ENCODE assay signal across 8 cellular contexts in genomic region chr19:10458733-10459132, GRCh38. TPM values are rescaled to one million over a fixed set of nuclear protein-coding genes. Genes with fewer than 3 reads are reported as not detected.
DNase-seq lines count a peak whose midpoint lies in the region; ATAC-seq, FAIRE-seq and TF ChIP-seq lines count a peak whose summit lies in the region.
"Not testable (repeated sequence)": the region's sequence is repeated elsewhere in the genome, so short reads cannot be mapped to it uniquely, and the experiment has no call there.
"Had no signal": no experiment of that assay in that cellular context is flagged by ENCODE, and none has a peak within 500 bp of the region (broad histone marks: within the 10 kb centered on the region; RNA-seq: fewer than 3 reads in every experiment).

No MANE protein-coding gene starts in this region.

- peak overlapping the region; percentile 41 for H3K27ac Mint-ChIP-seq in astrocyte (ENCODE audit: unreplicated experiment)

- H3K23me2 ChIP-seq in H1 (ENCODE audit: low read depth, low read length): not testable (repeated sequence)

- H2AFZ ChIP-seq in astrocyte (ENCODE audit: low read depth, low read length); H1 (ENCODE audit: low read length); osteoblast (ENCODE audit: low read length): not testable (repeated sequence)

- H3K23ac ChIP-seq in H1 (ENCODE audit: insufficient read length): not testable (repeated sequence)

- not testable (repeated sequence) for H2AK5ac ChIP-seq in H1 (ENCODE audit: low read depth, low read length)

- H2BK5ac ChIP-seq in H1 (ENCODE audit: low read depth, low read length): not testable (repeated sequence)

- H2BK20ac ChIP-seq in H1 (ENCODE audit: low read length): not testable (repeated sequence)

- H4K8ac ChIP-seq in H1 (ENCODE audit: extremely low read depth, insufficient read depth, low read length): peak overlapping the region; percentile 19; the same call in 1 of the 2 replicates

- H3K4me3 Mint-ChIP-seq in astrocyte (ENCODE audit: unreplicated experiment): not testable (repeated sequence)

- not testable (repeated sequence) for TF ChIP-seq POLR2A in H1 (IDR thresholded peaks at IDR 0.05; ENCODE audit: control extremely low read depth in 1 of 2, low read depth in 2 of 2, low read length in 2 of 2)

- not testable (repeated sequence) for H4K5ac ChIP-seq in H1 (ENCODE audit: insufficient read length, low read depth, low read length)

- TF ChIP-seq CTCF in D721Med (IDR thresholded peaks at IDR 0.05; ENCODE audit: insufficient read depth, missing control alignments); HEK293 (tag by site-specific recombination; IDR thresholded peaks at IDR 0.05); astrocyte (IDR thresholded peaks at IDR 0.05; ENCODE audit: insufficient read depth, low read depth, low read length); H1 (IDR thresholded peaks at IDR 0.05; ENCODE audit: control extremely low read depth in 1 of 3, insufficient read depth in 1 of 3, low read depth in 1 of 3, low read length in 3 of 3); osteoblast (IDR thresholded peaks at IDR 0.05; ENCODE audit: extremely low read depth, low read depth, low read length): not testable (repeated sequence)

- H3K18ac ChIP-seq in H1 (ENCODE audit: extremely low read depth, low read length): not testable (repeated sequence)

- H3K27me3 ChIP-seq in astrocyte (ENCODE audit: insufficient read depth, low read length); H1 (replicated peaks in 1 of 4; ENCODE audit: control insufficient read depth in 3 of 4, extremely low read depth in 1 of 4, insufficient read depth in 3 of 4, low read length in 3 of 4); osteoblast (ENCODE audit: insufficient read depth, low read length): not testable (repeated sequence)

- H4K20me1 ChIP-seq in astrocyte (ENCODE audit: insufficient read depth, low read length); H1 (replicated peaks in 1 of 2; ENCODE audit: control insufficient read depth in 1 of 2, insufficient read depth in 2 of 2, low read length in 2 of 2); osteoblast (ENCODE audit: insufficient read depth, low read length): not testable (repeated sequence)

- not testable (repeated sequence) for H3K79me1 ChIP-seq in H1 (ENCODE audit: low read depth, low read length)

- not testable (repeated sequence) for H2BK15ac ChIP-seq in H1 (ENCODE audit: low read length)

- DNase-seq in D721Med (ENCODE audit: insufficient read length, low spot score) (peak; percentile 10), Right ventricle myocardium inferior (ENCODE audit: missing footprints) (peak; percentile 2), osteoblast (ENCODE audit: insufficient read length, low spot score, missing footprints) (peak; percentile 77)
- DNase-seq in astrocyte (ENCODE audit: low read depth); H1 (ENCODE audit: low read depth in 1 of 2, low spot score in 2 of 2): not testable (repeated sequence)

- not testable (repeated sequence) for H3K14ac ChIP-seq in H1 (ENCODE audit: insufficient read length)

- H3K36me3 ChIP-seq in HEK293 (ENCODE audit: control insufficient read depth in 2 of 2, insufficient read depth in 1 of 2, low read length in 2 of 2); astrocyte (ENCODE audit: insufficient read depth, low read length); H1 (ENCODE audit: control insufficient read depth in 2 of 4, insufficient read depth in 4 of 4, low read length in 3 of 4); osteoblast (ENCODE audit: insufficient read depth, low read length): not testable (repeated sequence)

- H3K4me3 ChIP-seq in HEK293 (ENCODE audit: low read depth, low read length); astrocyte (ENCODE audit: insufficient read depth, low read depth, low read length); H1 (ENCODE audit: extremely low read depth in 1 of 4, insufficient read depth in 2 of 4, low read depth in 3 of 4, low read length in 4 of 4); osteoblast (ENCODE audit: insufficient read depth, low read length): not testable (repeated sequence)

- not testable (repeated sequence) for TF ChIP-seq EP300 in H1 (IDR thresholded peaks at IDR 0.05; ENCODE audit: borderline replicate concordance in 1 of 2, low read depth in 2 of 2, low read length in 2 of 2)

- CTCF ChIA-PET in HEK293 (lab: Yijun Ruan, JAX): interaction anchor here (0.7 to 1.3 kb wide), 5 partner anchors 20 to 530 kb away, joined by 3 to 5 read pairs (median 3); no protein-coding TSS in a partner anchor
- CTCF ChIA-PET in H1 (lab: Charles Lee; ENCODE audit: partially characterized antibody): interaction anchor here (0.6 to 2.1 kb wide), 8 partner anchors 20 to 241 kb away, joined by 3 to 6 read pairs (median 4); no protein-coding TSS in a partner anchor

- not testable (repeated sequence) for H3K4ac ChIP-seq in H1 (replicated peaks; ENCODE audit: insufficient read length, low read depth, low read length)

- H3K9ac ChIP-seq in astrocyte (ENCODE audit: low read length); H1 (replicated peaks in 1 of 4; ENCODE audit: extremely low read depth in 1 of 4, low read depth in 3 of 4, low read length in 3 of 4): not testable (repeated sequence)

- not testable (repeated sequence) for FAIRE-seq in D721Med (lab: Jason Lieb, UNC); astrocyte (lab: Jason Lieb, UNC); H1 (lab: Jason Lieb, UNC)

- H3K4me2 ChIP-seq in astrocyte (ENCODE audit: low read length); H1 (ENCODE audit: insufficient read depth in 1 of 2, low read depth in 2 of 2, low read length in 2 of 2); osteoblast (ENCODE audit: insufficient read depth, low read length): not testable (repeated sequence)

- not testable (repeated sequence) for H2BK120ac ChIP-seq in H1 (replicated peaks; ENCODE audit: low read depth, low read length)

- H3K56ac ChIP-seq in H1 (replicated peaks; ENCODE audit: insufficient read length, low read depth, low read length): not testable (repeated sequence)

- not testable (repeated sequence) for H3K27ac ChIP-seq in HEK293 (ENCODE audit: extremely low read depth, low read depth, low read length); astrocyte (ENCODE audit: low read depth, low read length); H1 (ENCODE audit: low read depth, low read length); osteoblast (ENCODE audit: low read depth, low read length)

- not testable (repeated sequence) for H2BK12ac ChIP-seq in H1 (ENCODE audit: low read depth, low read length)

- H3K36me3 Mint-ChIP-seq in astrocyte (ENCODE audit: low read depth, unreplicated experiment): not testable (repeated sequence)

- H4K91ac ChIP-seq in H1 (replicated peaks; ENCODE audit: insufficient read length, low read length): not testable (repeated sequence)

- not testable (repeated sequence) for H3K9me3 ChIP-seq in HEK293 (ENCODE audit: control insufficient read depth, insufficient read depth, low read depth, low read length); astrocyte (ENCODE audit: insufficient read depth, low read depth, low read length); H1 (ENCODE audit: insufficient read depth in 2 of 2, low read depth in 1 of 2, low read length in 1 of 2); osteoblast (ENCODE audit: low read depth, low read length)

- not testable (repeated sequence) for TF ChIP-seq RAD21 in H1 (IDR thresholded peaks at IDR 0.05 in 1 of 2, conservative IDR thresholded peaks at IDR 0.05 in 1 of 2; ENCODE audit: low read depth in 2 of 2, low read length in 2 of 2)

- not testable (repeated sequence) for H3K9me3 Mint-ChIP-seq in astrocyte (ENCODE audit: unreplicated experiment)

- H3K4me1 Mint-ChIP-seq in astrocyte (ENCODE audit: low read depth, unreplicated experiment): not testable (repeated sequence)

- 84% methylated on average over 7 of the region's 7 CpGs; no CpG with 5 or more reads in 1 of the 2 experiments for WGBS in H1 (ENCODE audit: extremely low coverage in 1 of 2, insufficient coverage in 1 of 2, insufficient read length in 1 of 2, insufficient replicate concordance in 2 of 2, low coverage in 1 of 2, low lambda C conversion rate in 2 of 2, missing lambda C conversion rate in 1 of 2), 2 experiments

- POLR2A ChIA-PET in HEK293 (lab: Yijun Ruan, JAX): not testable (repeated sequence)
- POLR2A ChIA-PET in H1 (lab: Charles Lee; ENCODE audit: partially characterized antibody): interaction anchor here (0.6 kb wide), 1 partner anchor 87 kb away, joined by 4 read pairs; no protein-coding TSS in a partner anchor

- H3K79me2 ChIP-seq in astrocyte (ENCODE audit: insufficient read depth, low read length); H1 (ENCODE audit: control insufficient read depth in 1 of 2, insufficient read depth in 2 of 2, low read length in 2 of 2); osteoblast (ENCODE audit: insufficient read depth, low read length): not testable (repeated sequence)

- not testable (repeated sequence) for ATAC-seq in Right ventricle myocardium inferior

- not testable (repeated sequence) for H3K4me1 ChIP-seq in HEK293 (ENCODE audit: control insufficient read depth, insufficient read depth, low read length); astrocyte (ENCODE audit: insufficient read depth, low read length); osteoblast (ENCODE audit: insufficient read depth, low read length)
- H3K4me1 ChIP-seq in H1 (replicated peaks in 1 of 4; ENCODE audit: control insufficient read depth in 3 of 4, insufficient read depth in 4 of 4, low read length in 3 of 4): peaks cover 0 to 14% (median 5%) of the 10 kb centered on the region in 4 experiments; a peak in 6 of 7 replicates

- not testable (repeated sequence) for H3K27me3 Mint-ChIP-seq in astrocyte (ENCODE audit: low read depth, unreplicated experiment)

- intact Hi-C loops in Right ventricle myocardium inferior (cut with DNase I): not testable (repeated sequence)

RNA-seq across cellular contexts. Expression of gene PDE4A, which starts 38.4 kb away (rescaled TPM):
- total RNA-seq in astrocyte (3.2 and 3.8 TPM in 2 replicates), Right ventricle myocardium inferior (37.0 TPM), osteoblast (5.1 and 8.3 TPM in 2 replicates)
- 4.4 and 5.0 TPM in 2 replicates for total RNA-seq in H1 (2021; fragmentation: NEBNext Ultra II Directional; extraction: Animal tissue kit (Norgen Biotek cat#: 25700))
- polyA plus RNA-seq in H1 (2011; rRNA removed): 2.0 and 3.4 TPM in 2 replicates
- 1.8 TPM for polyA plus RNA-seq in H1 (2011; cell fraction: cytosol; rRNA removed)
- polyA plus RNA-seq in H1 (2011; cell fraction: nucleus; rRNA removed): 2.5 TPM
- 2.6 to 4.2 TPM (median 3.9 TPM) in 4 replicates for polyA plus RNA-seq in H1 (2012, experiment 1 of 2)
- 3.2 TPM for polyA plus RNA-seq in H1 (2012, experiment 2 of 2)
- 3.3 TPM for polyA plus RNA-seq in H1 (2013, experiment 1 of 2)
- 3.4 TPM for polyA plus RNA-seq in H1 (2013, experiment 2 of 2)
- 2.8 and 3.4 TPM in 2 replicates for polyA minus RNA-seq in H1 (2011; rRNA and poly(A)+ RNA removed)
- polyA minus RNA-seq in H1 (2011; cell fraction: cytosol; rRNA and poly(A)+ RNA removed): 4.5 TPM
- polyA minus RNA-seq in H1 (2011; cell fraction: nucleus; rRNA and poly(A)+ RNA removed): 2.3 TPM

RNA-seq across cellular contexts. Expression of gene KEAP1, which starts 44.4 kb away (rescaled TPM):
- total RNA-seq in astrocyte (43.6 and 49.4 TPM in 2 replicates), Right ventricle myocardium inferior (82.8 TPM), osteoblast (64.8 and 77.1 TPM in 2 replicates)
- 80.6 and 82.0 TPM in 2 replicates for total RNA-seq in H1 (2021; fragmentation: NEBNext Ultra II Directional; extraction: Animal tissue kit (Norgen Biotek cat#: 25700))
- 106 and 117 TPM in 2 replicates for polyA plus RNA-seq in H1 (2011; rRNA removed)
- 81.3 TPM for polyA plus RNA-seq in H1 (2011; cell fraction: cytosol; rRNA removed)
- 97.7 TPM for polyA plus RNA-seq in H1 (2011; cell fraction: nucleus; rRNA removed)
- 81.4 to 108 TPM (median 98.2 TPM) in 4 replicates for polyA plus RNA-seq in H1 (2012, experiment 1 of 2)
- 70.3 TPM for polyA plus RNA-seq in H1 (2012, experiment 2 of 2)
- polyA plus RNA-seq in H1 (2013, experiment 1 of 2): 39.6 TPM
- 36.8 TPM for polyA plus RNA-seq in H1 (2013, experiment 2 of 2)
- polyA minus RNA-seq in H1 (2011; rRNA and poly(A)+ RNA removed): 139 and 176 TPM in 2 replicates
- polyA minus RNA-seq in H1 (2011; cell fraction: cytosol; rRNA and poly(A)+ RNA removed): 86.8 TPM
- polyA minus RNA-seq in H1 (2011; cell fraction: nucleus; rRNA and poly(A)+ RNA removed): 53.1 TPM

RNA-seq across cellular contexts. Expression of gene CDC37, which starts 55.4 kb away (rescaled TPM):
- total RNA-seq in astrocyte (240 TPM in 2 replicates), Right ventricle myocardium inferior (155 TPM), osteoblast (131 and 154 TPM in 2 replicates)
- 162 and 164 TPM in 2 replicates for total RNA-seq in H1 (2021; fragmentation: NEBNext Ultra II Directional; extraction: Animal tissue kit (Norgen Biotek cat#: 25700))
- polyA plus RNA-seq in H1 (2011; rRNA removed): 181 and 285 TPM in 2 replicates
- polyA plus RNA-seq in H1 (2011; cell fraction: cytosol; rRNA removed): 404 TPM
- 587 TPM for polyA plus RNA-seq in H1 (2011; cell fraction: nucleus; rRNA removed)
- polyA plus RNA-seq in H1 (2012, experiment 1 of 2): 155 to 277 TPM (median 276 TPM) in 4 replicates
- polyA plus RNA-seq in H1 (2012, experiment 2 of 2): 150 TPM
- 155 TPM for polyA plus RNA-seq in H1 (2013, experiment 1 of 2)
- 145 TPM for polyA plus RNA-seq in H1 (2013, experiment 2 of 2)
- 66.0 and 91.9 TPM in 2 replicates for polyA minus RNA-seq in H1 (2011; rRNA and poly(A)+ RNA removed)
- polyA minus RNA-seq in H1 (2011; cell fraction: cytosol; rRNA and poly(A)+ RNA removed): 104 TPM
- polyA minus RNA-seq in H1 (2011; cell fraction: nucleus; rRNA and poly(A)+ RNA removed): 73.2 TPM

RNA-seq across cellular contexts. Expression of gene S1PR5, which starts 58.5 kb away (rescaled TPM):
- total RNA-seq in astrocyte (1.00 and 1.1 TPM in 2 replicates), Right ventricle myocardium inferior (0.27 TPM), osteoblast (0.29 and 0.36 TPM in 2 replicates)
- total RNA-seq in H1 (2021; fragmentation: NEBNext Ultra II Directional; extraction: Animal tissue kit (Norgen Biotek cat#: 25700)): 8.6 and 8.7 TPM in 2 replicates
- polyA plus RNA-seq in H1 (2011; rRNA removed): 2.4 and 3.6 TPM in 2 replicates
- polyA plus RNA-seq in H1 (2011; cell fraction: cytosol; rRNA removed): 2.7 TPM
- polyA plus RNA-seq in H1 (2011; cell fraction: nucleus; rRNA removed): 2.3 TPM
- polyA plus RNA-seq in H1 (2012, experiment 1 of 2): 2.7 to 3.3 TPM (median 2.9 TPM) in 4 replicates
- 2.2 TPM for polyA plus RNA-seq in H1 (2012, experiment 2 of 2)
- polyA plus RNA-seq in H1 (2013, experiment 1 of 2): 14.0 TPM
- 16.1 TPM for polyA plus RNA-seq in H1 (2013, experiment 2 of 2)
- polyA minus RNA-seq in H1 (2011; rRNA and poly(A)+ RNA removed): 0.46 and 0.63 TPM in 2 replicates
- polyA minus RNA-seq in H1 (2011; cell fraction: cytosol; rRNA and poly(A)+ RNA removed): 1.8 TPM
- 2.0 TPM for polyA minus RNA-seq in H1 (2011; cell fraction: nucleus; rRNA and poly(A)+ RNA removed)
- total RNA-seq: Calu3; CD4-positive, CD25-positive, alpha-beta regulatory T cell had no signal
